In the genomic region with DNA sequence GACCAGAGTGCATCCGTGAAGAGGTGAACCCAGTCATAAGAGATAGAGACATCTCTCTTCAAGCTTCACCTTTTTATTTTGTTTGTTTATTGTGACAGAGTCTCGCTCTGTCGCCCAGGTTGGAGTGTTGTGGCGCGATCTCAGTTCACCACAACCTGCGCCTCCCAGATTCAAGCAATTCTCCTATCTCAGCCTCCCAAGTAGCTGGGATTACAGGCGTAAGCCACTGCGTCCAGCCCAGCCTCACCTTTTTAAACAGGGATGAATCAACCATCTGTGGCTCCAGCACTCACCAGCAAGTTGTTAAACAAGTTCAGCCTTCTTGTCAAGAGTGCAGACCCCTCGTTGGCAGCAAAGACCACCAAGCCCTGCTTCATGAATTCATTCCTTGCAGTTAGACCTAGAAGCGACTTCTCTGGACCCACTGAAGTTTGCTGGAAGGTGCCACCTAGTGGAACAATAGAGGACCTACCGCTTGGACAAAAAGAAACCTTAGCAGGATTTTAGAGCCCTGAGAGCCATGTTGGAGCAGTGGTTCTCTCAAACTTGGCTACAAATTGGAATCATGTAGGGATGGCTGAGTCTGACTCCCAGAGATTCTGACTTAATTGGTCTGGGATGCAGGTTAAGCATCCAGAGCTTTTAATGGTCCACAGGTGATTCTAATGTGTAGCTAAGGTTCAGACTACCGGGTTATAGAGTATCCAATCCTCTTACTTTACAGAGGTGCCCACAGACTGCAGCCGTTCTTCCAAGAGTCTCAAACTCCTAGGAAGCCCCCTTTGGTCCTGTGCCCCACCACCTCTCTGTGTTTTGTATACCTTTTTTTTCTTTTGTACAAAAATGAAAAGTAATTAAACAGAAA, we compare ENCODE assay signal across 8 cellular contexts. TPM values are rescaled to one million over a fixed set of nuclear protein-coding genes. Genes with fewer than 3 reads are reported as not detected.
DNase-seq lines count a peak whose midpoint lies in the region; ATAC-seq and TF ChIP-seq lines count a peak whose summit lies in the region.

No MANE protein-coding gene starts in this region.

- H3F3A ChIP-seq in smooth muscle cell (ENCODE audit: low read depth) = no peaks in the 10 kb centered on the region

- WGBS in right cardiac atrium = 57% methylated on average over 13 of the region's 13 CpGs
- 54% methylated on average over 13 of the region's 13 CpGs for WGBS in smooth muscle cell (ENCODE audit: low lambda C conversion rate)

- H3K27ac ChIP-seq in right cardiac atrium (ENCODE audit: low read length) (no peak overlapping the region), smooth muscle cell (ENCODE audit: low read depth) (no peak overlapping the region)

- H2AFZ ChIP-seq in smooth muscle cell (ENCODE audit: low read depth) = no peak overlapping the region

- no peaks in the 10 kb centered on the region for H3K36me3 ChIP-seq in smooth muscle cell (ENCODE audit: low read depth)

- H3K9me3 ChIP-seq in right cardiac atrium (ENCODE audit: control insufficient read depth, low read length) (no peaks in the 10 kb centered on the region), smooth muscle cell (replicated peaks; ENCODE audit: low read depth) (no peaks in the 10 kb centered on the region)

- peak; percentile 29 for DNase-seq in activated gamma-delta T cell treated with Interleukin-2 at 50 U/mL for 16 hours
- DNase-seq in activated gamma-delta T cell (lab: John Stamatoyannopoulos, UW) = no peak
- DNase-seq in NK-92 treated with Interleukin-12 subunit alpha and Interleukin-12 subunit beta, amount 100 ng/mL, for 24 hours (lab: John Stamatoyannopoulos, UW) = peak; percentile 26
- peak in 31 of 58 donors; percentile 5 to 69 (median 23) for DNase-seq in anterior cingulate cortex (lab: John Stamatoyannopoulos, UW)
- no peak for DNase-seq in right cardiac atrium
- DNase-seq in smooth muscle cell (lab: John Stamatoyannopoulos, UW; ENCODE audit: unreplicated experiment) = no peak

- no peaks in the 10 kb centered on the region for H4K20me1 ChIP-seq in smooth muscle cell (ENCODE audit: low read depth)

- H3K27me3 ChIP-seq in right cardiac atrium (ENCODE audit: control insufficient read depth, insufficient read depth) (no peaks in the 10 kb centered on the region), smooth muscle cell (ENCODE audit: low read depth) (peaks cover 6% of the 10 kb centered on the region)

- ATAC-seq in GM21423 (IDR thresholded peaks at IDR 0.05; ENCODE audit: unreplicated experiment) = peak; percentile 89
- ATAC-seq in HG03571 (IDR thresholded peaks at IDR 0.05; ENCODE audit: unreplicated experiment) = peak; percentile 84
- ATAC-seq in right cardiac atrium = peak; percentile 74 to 79

- TF ChIP-seq CTCF in smooth muscle cell (IDR thresholded peaks at IDR 0.05; ENCODE audit: borderline replicate concordance, insufficient read depth, poor library complexity, severe bottlenecking) = peak; percentile 72

- H3K9ac ChIP-seq in smooth muscle cell (ENCODE audit: low read depth) = no peak overlapping the region

- H3K4me1 ChIP-seq in right cardiac atrium (ENCODE audit: control insufficient read depth, insufficient read depth, low read length) (no peaks in the 10 kb centered on the region), smooth muscle cell (ENCODE audit: low read depth) (no peaks in the 10 kb centered on the region)

- no peak overlapping the region for H3K4me2 ChIP-seq in smooth muscle cell

- H3K79me2 ChIP-seq in smooth muscle cell (ENCODE audit: low read depth) = no peaks in the 10 kb centered on the region

- no peak overlapping the region for H3K4me3 ChIP-seq in right cardiac atrium (ENCODE audit: low read length)
- no peak overlapping the region for H3K4me3 ChIP-seq in smooth muscle cell

- intact Hi-C loops in right cardiac atrium (cut with DNase I) = loop anchor here (2.0 to 10.0 kb wide), 4 partner anchors 107 to 225 kb away; no protein-coding TSS in a partner anchor

RNA-seq across cellular contexts. Expression of a gene that starts 10.5 kb away (rescaled TPM):
- total RNA-seq in right cardiac atrium (10 to 100 TPM; 12.8 to 21.7 (median 16.1) TPM), smooth muscle cell (24.6 and 28.4 TPM in 2 replicates)
- polyA plus RNA-seq in right cardiac atrium (3.4 TPM), smooth muscle cell (23.6 and 25.9 TPM in 2 replicates)

Comparison
In these comparisons a context has a peak if more than half of its experiments do, and no peak if none do; other contexts are left out.
1. DNase-seq: peak in activated gamma-delta T cell treated with Interleukin-2 at 50 U/mL for 16 hours (single experiment), NK-92 treated with Interleukin-12 subunit alpha and Interleukin-12 subunit beta, amount 100 ng/mL, for 24 hours (single experiment) and anterior cingulate cortex (31 of 58); none in activated gamma-delta T cell (single experiment), right cardiac atrium (0 of 3) and smooth muscle cell (single experiment).
2. Peak in every context shown above with its lines, with median percentiles within 50 percentile points of each other: ATAC-seq.